ENCODE assay signal across 8 cellular contexts in genomic region chr7:130733866-130734524, GRCh38. TPM values are rescaled to one million over a fixed set of nuclear protein-coding genes. Genes with fewer than 3 reads are reported as not detected.
DNase-seq lines count a peak whose midpoint lies in the region; ATAC-seq and TF ChIP-seq lines count a peak whose summit lies in the region.

Gene KLF14, minus strand, starts transcription at chr7:130734207. Its CDS starts 174 bp downstream, at chr7:130734033.

- RAD21 ChIA-PET in HCT116 (lab: Charles Lee; ENCODE audit: low non-redundant PET in 1 of 2, low total read pairs in 2 of 2, uncharacterized antibody in 2 of 2, unreplicated experiment in 2 of 2) = interaction anchor here in 1 of 2 experiments (0.6 kb wide), 1 partner anchor 98 kb away, joined by 3 read pairs; no protein-coding TSS in a partner anchor

- H4K20me1 ChIP-seq in HCT116 (ENCODE audit: insufficient read depth) = no peaks in the 10 kb centered on the region

- BruUV-seq in HCT116 (replicated peaks; lab: Mats Ljungman, UMichigan) = no TSS peak

- intact Hi-C loops in HCT116 (cut with micrococcal nuclease) = no loop called here

- H3K27ac ChIP-seq in C4-2B = no peak within 1 kb of the TSS
- peak within 1 kb of the TSS; percentile 39; the same call in 1 of the 2 replicates for H3K27ac ChIP-seq in HCT116 (ENCODE audit: low read depth, low read length)
- peak within 1 kb of the TSS; percentile 80 for H3K27ac ChIP-seq in subcutaneous abdominal adipose tissue (ENCODE audit: low read depth, low read length)

- H3K9me2 ChIP-seq in HCT116 (ENCODE audit: insufficient read depth) = no peaks in the 10 kb centered on the region

- H3K4me3 ChIP-seq in HCT116 (replicated peaks in 1 of 2; ENCODE audit: low read depth in 1 of 2, low read length in 2 of 2) = peak within 1 kb of the TSS; percentile 51 to 54
- peak within 1 kb of the TSS; percentile 41 for H3K4me3 ChIP-seq in mononuclear cell (ENCODE audit: low read length)
- peak within 1 kb of the TSS; percentile 57 to 82 (median 62) for H3K4me3 ChIP-seq in subcutaneous abdominal adipose tissue (ENCODE audit: low read depth in 1 of 5, low read length in 5 of 5)

- peak; percentile 38 for TF ChIP-seq CTCF in C4-2B (conservative IDR thresholded peaks at IDR 0.05)
- TF ChIP-seq CTCF in HCT116 (IDR thresholded peaks at IDR 0.05 in 2 of 3, conservative IDR thresholded peaks at IDR 0.05 in 1 of 3; ENCODE audit: borderline replicate concordance in 1 of 3, insufficient read depth in 1 of 3, low read depth in 2 of 3, low read length in 2 of 3) = no peak

- peak within 1 kb of the TSS; percentile 74 for H3K4me2 ChIP-seq in HCT116 (ENCODE audit: low read length)

- H2AFZ ChIP-seq in HCT116 (ENCODE audit: low read depth, low read length, poor library complexity, severe bottlenecking) = peak within 1 kb of the TSS; percentile 66

- POLR2A ChIA-PET in HCT116 (lab: Charles Lee) = interaction anchor here (0.6 kb wide), 1 partner anchor 16 kb away, joined by 6 read pairs; no protein-coding TSS in a partner anchor

- H3K27me3 ChIP-seq in HCT116 (ENCODE audit: insufficient read depth, low read length) = peaks cover 36% of the 10 kb centered on the region
- H3K27me3 ChIP-seq in mononuclear cell (ENCODE audit: insufficient read depth, low read length) = peaks cover 92% of the 10 kb centered on the region
- peaks cover 0 to 24% (median 16%) of the 10 kb centered on the region in 5 donors for H3K27me3 ChIP-seq in subcutaneous abdominal adipose tissue (ENCODE audit: control insufficient read depth in 5 of 5, insufficient read depth in 4 of 5, low read length in 5 of 5)

- TF ChIP-seq RAD21 in HCT116 (IDR thresholded peaks at IDR 0.05; ENCODE audit: low read depth) = no peak

- CTCF ChIA-PET in HCT116 (lab: Charles Lee) = interaction anchor here (0.7 to 1.4 kb wide), 3 partner anchors 9 to 662 kb away, joined by 3 to 5 read pairs (median 4); no protein-coding TSS in a partner anchor

- DNase-seq in HCT116 (ENCODE audit: low read depth, low spot score) (peak; percentile 10), T1000 (lab: John Stamatoyannopoulos, UW) (peak; percentile 3), dermis blood vessel endothelial cell (peak; percentile 23), kidney glomerular epithelial cell (lab: John Stamatoyannopoulos, UW) (no peak), retina (no peak)

- no peaks in the 10 kb centered on the region for H3K79me2 ChIP-seq in HCT116 (ENCODE audit: insufficient read depth, low read length)

- ATAC-seq in HCT116 = peak; percentile 70

- no peaks in the 10 kb centered on the region for H3K36me3 ChIP-seq in HCT116 (ENCODE audit: control insufficient read depth in 1 of 2, insufficient read depth in 2 of 2, low read length in 2 of 2)
- H3K36me3 ChIP-seq in subcutaneous abdominal adipose tissue (ENCODE audit: control insufficient read depth in 5 of 5, insufficient read depth in 5 of 5, low read length in 5 of 5) = no peaks in the 10 kb centered on the region

- no peak for TF ChIP-seq POLR2A in HCT116 (IDR thresholded peaks at IDR 0.05; ENCODE audit: borderline replicate concordance, extremely low read depth, insufficient read depth, insufficient read length)

- H3K4me1 ChIP-seq in HCT116 (ENCODE audit: control insufficient read depth in 1 of 2, insufficient read depth in 2 of 2, low read length in 2 of 2) (peaks cover 5 to 13% of the 10 kb centered on the region in 2 experiments; a peak in 3 of 4 replicates), mononuclear cell (ENCODE audit: insufficient read depth, low read length) (peaks cover 12% of the 10 kb centered on the region), subcutaneous abdominal adipose tissue (ENCODE audit: control insufficient read depth in 5 of 5, insufficient read depth in 5 of 5, low read length in 5 of 5) (peaks cover 0 to 12% (median 2%) of the 10 kb centered on the region in 5 donors)

- H3K9ac ChIP-seq in HCT116 (ENCODE audit: low read length) (peak within 1 kb of the TSS; percentile 27; the same call in 1 of the 2 replicates), subcutaneous abdominal adipose tissue (ENCODE audit: low read length in 5 of 5) (peak within 1 kb of the TSS in 4 of 5 donors; percentile 60 to 78 (median 65))

- H3K9me3 ChIP-seq in HCT116 (ENCODE audit: control insufficient read depth in 1 of 2, insufficient read depth in 1 of 2, low read depth in 1 of 2, low read length in 2 of 2) (no peaks in the 10 kb centered on the region), mononuclear cell (ENCODE audit: low read depth, low read length) (peaks cover 11% of the 10 kb centered on the region), subcutaneous abdominal adipose tissue (ENCODE audit: control insufficient read depth in 5 of 5, low read length in 5 of 5) (peaks cover 14 to 43% (median 32%) of the 10 kb centered on the region in 5 donors)

TF ChIP-seq in HCT116, 20 proteins besides CTCF, POLR2A, EP300 and RAD21 (continues in another document):
- TF ChIP-seq JUND (IDR thresholded peaks at IDR 0.05) = no peak
- 0 out of 2 replicates have a peak, but pooled peaks have one; percentile 15 for TF ChIP-seq POLR2AphosphoS5 (IDR thresholded peaks at IDR 0.05; ENCODE audit: low read depth, low read length)
- no peak for TF ChIP-seq EZH2 (IDR thresholded peaks at IDR 0.05)
- no peak for TF ChIP-seq CBX3 (IDR thresholded peaks at IDR 0.05; ENCODE audit: low read depth)
- TF ChIP-seq YY1 (IDR thresholded peaks at IDR 0.05; ENCODE audit: extremely low read depth, insufficient replicate concordance, low read depth, low read length) = peak; percentile 3
- TF ChIP-seq ZFX (IDR thresholded peaks at IDR 0.05) = 0 out of 2 replicates have a peak, but pooled peaks have one; percentile 38
- TF ChIP-seq, protein P1, sequence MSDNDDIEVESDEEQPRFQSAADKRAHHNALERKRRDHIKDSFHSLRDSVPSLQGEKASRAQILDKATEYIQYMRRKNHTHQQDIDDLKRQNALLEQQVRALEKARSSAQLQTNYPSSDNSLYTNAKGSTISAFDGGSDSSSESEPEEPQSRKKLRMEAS (IDR thresholded peaks at IDR 0.05) = no peak; the same call in 1 of the 2 replicates
- TF ChIP-seq EGR1 (IDR thresholded peaks at IDR 0.05; ENCODE audit: low read depth) = peak; percentile 83
- TF ChIP-seq, protein P2, sequence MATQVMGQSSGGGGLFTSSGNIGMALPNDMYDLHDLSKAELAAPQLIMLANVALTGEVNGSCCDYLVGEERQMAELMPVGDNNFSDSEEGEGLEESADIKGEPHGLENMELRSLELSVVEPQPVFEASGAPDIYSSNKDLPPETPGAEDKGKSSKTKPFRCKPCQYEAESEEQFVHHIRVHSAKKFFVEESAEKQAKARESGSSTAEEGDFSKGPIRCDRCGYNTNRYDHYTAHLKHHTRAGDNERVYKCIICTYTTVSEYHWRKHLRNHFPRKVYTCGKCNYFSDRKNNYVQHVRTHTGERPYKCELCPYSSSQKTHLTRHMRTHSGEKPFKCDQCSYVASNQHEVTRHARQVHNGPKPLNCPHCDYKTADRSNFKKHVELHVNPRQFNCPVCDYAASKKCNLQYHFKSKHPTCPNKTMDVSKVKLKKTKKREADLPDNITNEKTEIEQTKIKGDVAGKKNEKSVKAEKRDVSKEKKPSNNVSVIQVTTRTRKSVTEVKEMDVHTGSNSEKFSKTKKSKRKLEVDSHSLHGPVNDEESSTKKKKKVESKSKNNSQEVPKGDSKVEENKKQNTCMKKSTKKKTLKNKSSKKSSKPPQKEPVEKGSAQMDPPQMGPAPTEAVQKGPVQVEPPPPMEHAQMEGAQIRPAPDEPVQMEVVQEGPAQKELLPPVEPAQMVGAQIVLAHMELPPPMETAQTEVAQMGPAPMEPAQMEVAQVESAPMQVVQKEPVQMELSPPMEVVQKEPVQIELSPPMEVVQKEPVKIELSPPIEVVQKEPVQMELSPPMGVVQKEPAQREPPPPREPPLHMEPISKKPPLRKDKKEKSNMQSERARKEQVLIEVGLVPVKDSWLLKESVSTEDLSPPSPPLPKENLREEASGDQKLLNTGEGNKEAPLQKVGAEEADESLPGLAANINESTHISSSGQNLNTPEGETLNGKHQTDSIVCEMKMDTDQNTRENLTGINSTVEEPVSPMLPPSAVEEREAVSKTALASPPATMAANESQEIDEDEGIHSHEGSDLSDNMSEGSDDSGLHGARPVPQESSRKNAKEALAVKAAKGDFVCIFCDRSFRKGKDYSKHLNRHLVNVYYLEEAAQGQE (IDR thresholded peaks at IDR 0.05; ENCODE audit: low read depth) = no peak
- no peak for TF ChIP-seq TCF7L2 (IDR thresholded peaks at IDR 0.05; ENCODE audit: borderline replicate concordance, extremely low read depth, insufficient read depth, insufficient read length)
- no peak for TF ChIP-seq SP1 (IDR thresholded peaks at IDR 0.05; ENCODE audit: low read depth)
- TF ChIP-seq, protein P3, sequence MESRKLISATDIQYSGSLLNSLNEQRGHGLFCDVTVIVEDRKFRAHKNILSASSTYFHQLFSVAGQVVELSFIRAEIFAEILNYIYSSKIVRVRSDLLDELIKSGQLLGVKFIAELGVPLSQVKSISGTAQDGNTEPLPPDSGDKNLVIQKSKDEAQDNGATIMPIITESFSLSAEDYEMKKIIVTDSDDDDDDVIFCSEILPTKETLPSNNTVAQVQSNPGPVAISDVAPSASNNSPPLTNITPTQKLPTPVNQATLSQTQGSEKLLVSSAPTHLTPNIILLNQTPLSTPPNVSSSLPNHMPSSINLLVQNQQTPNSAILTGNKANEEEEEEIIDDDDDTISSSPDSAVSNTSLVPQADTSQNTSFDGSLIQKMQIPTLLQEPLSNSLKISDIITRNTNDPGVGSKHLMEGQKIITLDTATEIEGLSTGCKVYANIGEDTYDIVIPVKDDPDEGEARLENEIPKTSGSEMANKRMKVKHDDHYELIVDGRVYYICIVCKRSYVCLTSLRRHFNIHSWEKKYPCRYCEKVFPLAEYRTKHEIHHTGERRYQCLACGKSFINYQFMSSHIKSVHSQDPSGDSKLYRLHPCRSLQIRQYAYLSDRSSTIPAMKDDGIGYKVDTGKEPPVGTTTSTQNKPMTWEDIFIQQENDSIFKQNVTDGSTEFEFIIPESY (IDR thresholded peaks at IDR 0.05; ENCODE audit: extremely low read depth, insufficient replicate concordance, low read length) = no peak
- no peak for TF ChIP-seq EZH2phosphoT487 (IDR thresholded peaks at IDR 0.05; ENCODE audit: borderline replicate concordance)
- no peak for TF ChIP-seq ELF1 (IDR thresholded peaks at IDR 0.05; ENCODE audit: borderline replicate concordance, low read depth)
- TF ChIP-seq SRF (IDR thresholded peaks at IDR 0.05; ENCODE audit: low read depth) = no peak
- no peak for TF ChIP-seq CEBPB (IDR thresholded peaks at IDR 0.05; ENCODE audit: low read depth)
- TF ChIP-seq FOSL1 (IDR thresholded peaks at IDR 0.05; ENCODE audit: low read depth) = no peak
- TF ChIP-seq, protein P4, sequence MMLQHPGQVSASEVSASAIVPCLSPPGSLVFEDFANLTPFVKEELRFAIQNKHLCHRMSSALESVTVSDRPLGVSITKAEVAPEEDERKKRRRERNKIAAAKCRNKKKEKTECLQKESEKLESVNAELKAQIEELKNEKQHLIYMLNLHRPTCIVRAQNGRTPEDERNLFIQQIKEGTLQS (IDR thresholded peaks at IDR 0.05) = no peak
- no peak for TF ChIP-seq SIN3A (IDR thresholded peaks at IDR 0.05; ENCODE audit: low read depth)

RNA-seq across cellular contexts. Expression of gene KLF14, which starts in this region (rescaled TPM):
- total RNA-seq in HCT116 (2021; ENCODE audit: unreplicated experiment) = 0.93 TPM
- 0.35 and 0.82 TPM in 2 replicates for polyA plus RNA-seq in HCT116 (2012)
- under 0.01 TPM in 1 of 2 replicates, not detected in the other for total RNA-seq in dermis blood vessel endothelial cell
- total RNA-seq in mononuclear cell = under 0.01 TPM

Comparison
In these comparisons a context has a peak if more than half of its experiments do, and no peak if none do; other contexts are left out.
1. Peak in DNase-seq, ATAC-seq, H3K4me3 ChIP-seq, H3K27ac ChIP-seq, H3K9ac ChIP-seq and H3K4me2 ChIP-seq in HCT116; RNA of the gene not detected or under 1 TPM.
2. Peak in DNase-seq in dermis blood vessel endothelial cell; RNA of the gene not detected or under 1 TPM.